1 cellular context compared by ENCODE assay signal in genomic region chr2:47050021-47050760, GRCh38.
TF ChIP-seq lines count a peak whose summit lies in the region.

No MANE protein-coding gene starts in this region.

TF ChIP-seq in HepG2, 621 proteins besides CTCF, POLR2A, EP300 and RAD21 (continued from another document and continues in another):
- TF ChIP-seq ZBTB40 (IDR thresholded peaks at IDR 0.05) (no peak), ZBTB40 (CRISPR knock-in tag; IDR thresholded peaks at IDR 0.05) (no peak), ZNF687 (CRISPR knock-in tag; IDR thresholded peaks at IDR 0.05) (peak; percentile 87), ZNF761 (CRISPR knock-in tag; conservative IDR thresholded peaks at IDR 0.05) (0 out of 2 replicates have a peak, but pooled peaks have one; percentile 48), U2AF2 (IDR thresholded peaks at IDR 0.05; ENCODE audit: low read depth, low read length) (no peak), ZNF646 (CRISPR knock-in tag; IDR thresholded peaks at IDR 0.05) (no peak), GPN1 (CRISPR knock-in tag; IDR thresholded peaks at IDR 0.05; ENCODE audit: borderline replicate concordance) (no peak), RARA (CRISPR knock-in tag; IDR thresholded peaks at IDR 0.05) (0 out of 2 replicates have a peak, but pooled peaks have one; percentile 10), PHF8 (CRISPR knock-in tag; IDR thresholded peaks at IDR 0.05) (0 out of 2 replicates have a peak, but pooled peaks have one; percentile 22), ZKSCAN5 (CRISPR knock-in tag; IDR thresholded peaks at IDR 0.05) (no peak), ZSCAN31 (CRISPR knock-in tag; IDR thresholded peaks at IDR 0.05; ENCODE audit: low read depth) (no peak), KLF6 (CRISPR knock-in tag; IDR thresholded peaks at IDR 0.05) (no peak), MED1 (CRISPR knock-in tag; IDR thresholded peaks at IDR 0.05) (peak; percentile 61), ZFY (CRISPR knock-in tag; IDR thresholded peaks at IDR 0.05) (peak; percentile 37; the same call in 1 of the 2 replicates), DZIP1 (CRISPR knock-in tag; IDR thresholded peaks at IDR 0.05) (0 out of 2 replicates have a peak, but pooled peaks have one; percentile 47), RNF2 (conservative IDR thresholded peaks at IDR 0.05; ENCODE audit: low read depth) (no peak), RXRB (CRISPR knock-in tag; IDR thresholded peaks at IDR 0.05; ENCODE audit: borderline replicate concordance) (no peak), TEAD3 (CRISPR knock-in tag; optimal IDR thresholded peaks at IDR 0.05; ENCODE audit: borderline replicate concordance) (peak; percentile 11), ZBTB26 (CRISPR knock-in tag; IDR thresholded peaks at IDR 0.05; ENCODE audit: borderline replicate concordance) (peak; percentile 80; the same call in 1 of the 2 replicates), ZNF768 (CRISPR knock-in tag; IDR thresholded peaks at IDR 0.05) (0 out of 2 replicates have a peak, but pooled peaks have one; percentile 16), SNAPC5 (CRISPR knock-in tag; IDR thresholded peaks at IDR 0.05; ENCODE audit: borderline replicate concordance) (no peak), ZNF788 (CRISPR knock-in tag; IDR thresholded peaks at IDR 0.05; ENCODE audit: borderline replicate concordance) (no peak; the same call in 1 of the 2 replicates), PBX3 (CRISPR knock-in tag; IDR thresholded peaks at IDR 0.05; ENCODE audit: borderline replicate concordance) (no peak), HNRNPL (IDR thresholded peaks at IDR 0.05; ENCODE audit: low read depth, low read length) (0 out of 2 replicates have a peak, but pooled peaks have one; percentile 22), ZNF329 (CRISPR knock-in tag; IDR thresholded peaks at IDR 0.05; ENCODE audit: low read depth) (no peak), FOXP1 (IDR thresholded peaks at IDR 0.05) (no peak), FOXP1 (CRISPR knock-in tag; IDR thresholded peaks at IDR 0.05) (no peak), TBX2 (CRISPR knock-in tag; IDR thresholded peaks at IDR 0.05; ENCODE audit: borderline replicate concordance) (peak; percentile 43; the same call in 1 of the 2 replicates), RORA (CRISPR knock-in tag; IDR thresholded peaks at IDR 0.05) (no peak)
